In the genomic region with DNA sequence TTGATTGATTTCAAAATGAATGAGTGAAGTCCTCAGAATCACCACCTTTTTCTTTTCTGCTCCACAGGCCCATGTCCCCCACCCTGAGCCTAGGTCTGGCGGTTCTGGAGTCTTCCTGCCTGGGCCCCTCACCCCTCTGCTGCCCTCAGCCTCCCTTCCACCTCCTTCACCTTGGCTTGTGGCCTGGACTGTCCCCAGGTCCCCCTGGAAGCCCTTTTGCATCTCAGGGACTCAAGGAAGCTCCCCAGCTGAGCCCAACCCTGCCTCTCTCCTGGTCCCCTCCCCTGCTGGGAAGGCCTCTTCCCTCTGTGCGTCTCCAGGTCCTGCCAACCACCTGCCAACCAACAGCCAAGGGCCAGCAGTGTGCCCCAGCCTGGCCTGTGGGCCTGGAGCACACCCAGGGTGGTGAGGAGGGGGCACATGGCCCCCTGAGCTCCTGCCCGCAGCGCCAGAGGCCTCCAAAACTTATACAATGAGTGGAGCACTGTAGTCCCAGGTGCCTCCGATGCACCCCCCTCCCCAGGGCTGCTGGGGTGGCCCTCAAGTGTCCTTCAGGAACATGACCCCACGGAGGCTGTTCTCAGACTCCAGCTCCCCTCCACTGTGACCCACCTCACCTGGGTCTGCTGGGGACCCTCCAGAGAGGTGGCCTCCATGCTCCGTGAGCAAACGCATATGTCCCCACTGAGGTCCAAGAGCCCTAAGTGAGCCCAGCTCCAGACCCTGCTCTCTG, we compare ENCODE assay signal across 16 cellular contexts. TPM values are rescaled to one million over a fixed set of nuclear protein-coding genes. Genes with fewer than 3 reads are reported as not detected.
DNase-seq lines count a peak whose midpoint lies in the region; ATAC-seq and TF ChIP-seq lines count a peak whose summit lies in the region.
"Had no signal": no experiment of that assay in that cellular context is flagged by ENCODE, and none has a peak within 500 bp of the region (broad histone marks: within the 10 kb centered on the region; RNA-seq: fewer than 3 reads in every experiment).

No MANE protein-coding gene starts in this region.

- no peaks in the 10 kb centered on the region for H3K36me3 Mint-ChIP-seq in activated CD4-positive, alpha-beta T cell treated with anti-CD3 and anti-CD28 coated beads, Interleukin-2, amount 10 ng/mL, durations not matched to agents 24 days and 14 days (ENCODE audit: low read depth)
- H3K36me3 Mint-ChIP-seq in H9 (ENCODE audit: insufficient read depth in 1 of 3, low read depth in 3 of 3), result no peaks in the 10 kb centered on the region
- H3K36me3 Mint-ChIP-seq in stimulated activated memory B cell treated with anti-CD40 and anti-IgM and Interleukin-4, amounts not matched to agents 10 μg/mL and 1 μg/mL and 100 μg/mL, for 72 hours, result no peaks in the 10 kb centered on the region
- H3K36me3 Mint-ChIP-seq: CD4-positive, alpha-beta memory T cell; IgD-negative memory B cell had no signal

- no peak overlapping the region for H3K9ac ChIP-seq in H9 (ENCODE audit: extremely low read depth, insufficient read length, low read length)
- H3K9ac ChIP-seq: BLaER1 treated with 17β-estradiol and CSF1 and Interleukin-3, amounts not matched to agents 10 nM and 100 nM had no signal

- H3K4me1 ChIP-seq in H9 (ENCODE audit: insufficient read depth, low read length) (no peaks in the 10 kb centered on the region), esophagus muscularis mucosa (no peaks in the 10 kb centered on the region)
- H3K4me1 ChIP-seq in effector memory CD4-positive, alpha-beta T cell (ENCODE audit: control insufficient read depth, insufficient read depth, low read length, poor library complexity, severe bottlenecking), result no peaks in the 10 kb centered on the region

- no peaks in the 10 kb centered on the region for H3K9me3 Mint-ChIP-seq in activated CD4-positive, alpha-beta T cell treated with anti-CD3 and anti-CD28 coated beads, Interleukin-2, amount 10 ng/mL, durations not matched to agents 24 days and 14 days
- H3K9me3 Mint-ChIP-seq in H9, result no peaks in the 10 kb centered on the region
- H3K9me3 Mint-ChIP-seq in stimulated activated memory B cell treated with anti-CD40 and anti-IgM and Interleukin-4, amounts not matched to agents 10 μg/mL and 1 μg/mL and 100 μg/mL, for 72 hours, result no peaks in the 10 kb centered on the region
- H3K9me3 Mint-ChIP-seq: IgD-negative memory B cell had no signal

- H3K36me3 ChIP-seq in esophagus muscularis mucosa, result no peaks in the 10 kb centered on the region
- H3K36me3 ChIP-seq in effector memory CD4-positive, alpha-beta T cell (ENCODE audit: control insufficient read depth, insufficient read depth, low read length), result no peaks in the 10 kb centered on the region
- H3K36me3 ChIP-seq: BLaER1 treated with 17β-estradiol and CSF1 and Interleukin-3, amounts not matched to agents 10 nM and 100 nM had no signal

- H4K8ac ChIP-seq in H9 (replicated peaks; ENCODE audit: insufficient read length, low read depth, low read length), result no peak overlapping the region

- DNase-seq in activated CD4-positive, alpha-beta T cell treated with anti-CD3 and anti-CD28 coated beads, Interleukin-2, amount 10 ng/mL, durations not matched to agents 24 days and 14 days, result peak; percentile 50
- no peak for DNase-seq in activated CD4-positive, alpha-beta T cell treated with anti-CD3 and anti-CD28 coated beads for 1 hour
- DNase-seq in H9 (peak; percentile 26), esophagus muscularis mucosa (ENCODE audit: extremely low spot score) (peak; percentile 87), GM19238 (ENCODE audit: insufficient read length, low spot score) (no peak), retina (no peak)
- no peak for DNase-seq in effector memory CD4-positive, alpha-beta T cell
- DNase-seq: 8988T; CD4-positive, alpha-beta memory T cell; DMS79; EL had no signal

- H3K4me1 Mint-ChIP-seq in activated CD4-positive, alpha-beta T cell treated with anti-CD3 and anti-CD28 coated beads, Interleukin-2, amount 10 ng/mL, durations not matched to agents 24 days and 14 days, result no peaks in the 10 kb centered on the region
- H3K4me1 Mint-ChIP-seq in H9, result no peaks in the 10 kb centered on the region
- no peaks in the 10 kb centered on the region for H3K4me1 Mint-ChIP-seq in stimulated activated memory B cell treated with anti-CD40 and anti-IgM and Interleukin-4, amounts not matched to agents 10 μg/mL and 1 μg/mL and 100 μg/mL, for 72 hours
- H3K4me1 Mint-ChIP-seq: CD4-positive, alpha-beta memory T cell; IgD-negative memory B cell had no signal

- no peak overlapping the region for H3T11ph ChIP-seq in H9 (ENCODE audit: low read length)

- H4K20me1 ChIP-seq in H9 (ENCODE audit: control insufficient read depth, insufficient read depth, insufficient read length), result no peaks in the 10 kb centered on the region

- H2BK12ac ChIP-seq in H9 (ENCODE audit: insufficient read length, low read depth, low read length), result no peak overlapping the region

- no peak overlapping the region for H3K4me3 ChIP-seq in esophagus muscularis mucosa
- H3K4me3 ChIP-seq in effector memory CD4-positive, alpha-beta T cell (ENCODE audit: insufficient read depth, low read depth, low read length, poor library complexity, severe bottlenecking), result no peak overlapping the region
- H3K4me3 ChIP-seq: BLaER1 treated with 17β-estradiol and CSF1 and Interleukin-3, amounts not matched to agents 10 nM and 100 nM had no signal

- no peaks in the 10 kb centered on the region for H3K79me2 ChIP-seq in H9 (ENCODE audit: insufficient read depth, low read length)

- H3K23me2 ChIP-seq in H9 (ENCODE audit: insufficient read length, low read depth, low read length, poor library complexity, severe bottlenecking), result no peaks in the 10 kb centered on the region

- ATAC-seq in stimulated activated memory B cell treated with anti-CD40 and anti-IgM and Interleukin-4, amounts not matched to agents 10 μg/mL and 1 μg/mL and 100 μg/mL, for 72 hours, result peak; percentile 3

- H3K9me3 ChIP-seq in H9 (ENCODE audit: control insufficient read depth, low read depth, low read length), result no peaks in the 10 kb centered on the region
- no peaks in the 10 kb centered on the region for H3K9me3 ChIP-seq in esophagus muscularis mucosa
- H3K9me3 ChIP-seq in effector memory CD4-positive, alpha-beta T cell (ENCODE audit: control insufficient read depth, low read length), result no peaks in the 10 kb centered on the region
- H3K9me3 ChIP-seq: BLaER1 treated with 17β-estradiol and CSF1 and Interleukin-3, amounts not matched to agents 10 nM and 100 nM had no signal

- intact Hi-C loops in activated CD4-positive, alpha-beta T cell treated with anti-CD3 and anti-CD28 coated beads, Interleukin-2, amount 10 ng/mL, durations not matched to agents 24 days and 14 days (cut with micrococcal nuclease), result no loop called here
- intact Hi-C loops in esophagus muscularis mucosa (cut with DNase I), result no loop called here

- H3K14ac ChIP-seq in H9 (ENCODE audit: insufficient read depth, low read length), result no peak overlapping the region

- WGBS in H9 (ENCODE audit: extremely low coverage, insufficient read length, low lambda C conversion rate), result no CpG with 5 or more reads among the region's 8 CpGs
- 90% methylated on average over 6 of the region's 8 CpGs for WGBS in esophagus muscularis mucosa

- H3K4ac ChIP-seq in H9 (ENCODE audit: low read depth, low read length), result no peak overlapping the region

- H4K91ac ChIP-seq in H9 (ENCODE audit: insufficient read length, low read depth, low read length), result no peak overlapping the region

- TF ChIP-seq EP300 in esophagus muscularis mucosa (IDR thresholded peaks at IDR 0.05), result no peak

- no peak overlapping the region for H2AFZ ChIP-seq in H9 (ENCODE audit: low read length)

- no peak overlapping the region for H2BK15ac ChIP-seq in H9 (ENCODE audit: low read depth, low read length)

- H2BK5ac ChIP-seq in H9 (ENCODE audit: insufficient read length, low read length), result no peak overlapping the region

- H2AK5ac ChIP-seq in H9 (ENCODE audit: insufficient read length, low read length), result no peak overlapping the region

- H2BK20ac ChIP-seq in H9 (ENCODE audit: low read depth, low read length, poor library complexity, severe bottlenecking), result no peak overlapping the region

- no peak overlapping the region for H2BK120ac ChIP-seq in H9 (ENCODE audit: low read depth, low read length, poor library complexity, severe bottlenecking)

- H3K27me3 Mint-ChIP-seq in activated CD4-positive, alpha-beta T cell treated with anti-CD3 and anti-CD28 coated beads, Interleukin-2, amount 10 ng/mL, durations not matched to agents 24 days and 14 days, result no peaks in the 10 kb centered on the region
- H3K27me3 Mint-ChIP-seq in H9 (ENCODE audit: low read depth), result no peaks in the 10 kb centered on the region
- peaks cover 37% of the 10 kb centered on the region for H3K27me3 Mint-ChIP-seq in stimulated activated memory B cell treated with anti-CD40 and anti-IgM and Interleukin-4, amounts not matched to agents 10 μg/mL and 1 μg/mL and 100 μg/mL, for 72 hours
- H3K27me3 Mint-ChIP-seq: IgD-negative memory B cell had no signal

- H3K27ac ChIP-seq in H9 (ENCODE audit: insufficient read length, low read depth, low read length) (no peak overlapping the region), esophagus muscularis mucosa (replicated peaks in 1 of 4) (no peak overlapping the region)
- no peak overlapping the region for H3K27ac ChIP-seq in effector memory CD4-positive, alpha-beta T cell (ENCODE audit: insufficient read depth, low read length, poor library complexity, severe bottlenecking)
- H3K27ac ChIP-seq: BLaER1 treated with 17β-estradiol and CSF1 and Interleukin-3, amounts not matched to agents 10 nM and 100 nM had no signal

- no peak overlapping the region for H3K4me3 Mint-ChIP-seq in activated CD4-positive, alpha-beta T cell treated with anti-CD3 and anti-CD28 coated beads, Interleukin-2, amount 10 ng/mL, durations not matched to agents 24 days and 14 days
- no peak overlapping the region for H3K4me3 Mint-ChIP-seq in H9
- H3K4me3 Mint-ChIP-seq in stimulated activated memory B cell treated with anti-CD40 and anti-IgM and Interleukin-4, amounts not matched to agents 10 μg/mL and 1 μg/mL and 100 μg/mL, for 72 hours, result no peak overlapping the region
- H3K4me3 Mint-ChIP-seq: IgD-negative memory B cell had no signal

- no peak overlapping the region for H3K4me2 ChIP-seq in H9 (ENCODE audit: insufficient read depth, insufficient read length, low read length)
- H3K4me2 ChIP-seq: BLaER1 treated with 17β-estradiol and CSF1 and Interleukin-3, amounts not matched to agents 10 nM and 100 nM had no signal

- TF ChIP-seq CTCF in H9 (conservative IDR thresholded peaks at IDR 0.05) (no peak), esophagus muscularis mucosa (IDR thresholded peaks at IDR 0.05) (no peak)

- no peaks in the 10 kb centered on the region for H3K79me1 ChIP-seq in H9 (ENCODE audit: insufficient read depth, low read depth, low read length, poor library complexity, severe bottlenecking)

- TF ChIP-seq POLR2A in esophagus muscularis mucosa (IDR thresholded peaks at IDR 0.05; ENCODE audit: low read depth), result no peak

- no peak overlapping the region for H3K23ac ChIP-seq in H9 (ENCODE audit: insufficient read length, low read depth, low read length)

- H3K27me3 ChIP-seq in H9 (ENCODE audit: insufficient read depth, low read length) (no peaks in the 10 kb centered on the region), esophagus muscularis mucosa (peaks cover 0 to 65% (median 0%) of the 10 kb centered on the region in 4 donors)
- H3K27me3 ChIP-seq in effector memory CD4-positive, alpha-beta T cell (replicated peaks; ENCODE audit: control insufficient read depth, insufficient read depth, low read length, poor library complexity, severe bottlenecking), result no peaks in the 10 kb centered on the region
- H3K27me3 ChIP-seq: BLaER1 treated with 17β-estradiol and CSF1 and Interleukin-3, amounts not matched to agents 10 nM and 100 nM had no signal

- H3K27ac Mint-ChIP-seq in activated CD4-positive, alpha-beta T cell treated with anti-CD3 and anti-CD28 coated beads, Interleukin-2, amount 10 ng/mL, durations not matched to agents 24 days and 14 days, result no peak overlapping the region
- H3K27ac Mint-ChIP-seq in H9, result no peak overlapping the region
- no peak overlapping the region for H3K27ac Mint-ChIP-seq in stimulated activated memory B cell treated with anti-CD40 and anti-IgM and Interleukin-4, amounts not matched to agents 10 μg/mL and 1 μg/mL and 100 μg/mL, for 72 hours
- H3K27ac Mint-ChIP-seq: CD4-positive, alpha-beta memory T cell; IgD-negative memory B cell had no signal

- no peak overlapping the region for H4K5ac ChIP-seq in H9 (ENCODE audit: insufficient read length, low read depth, low read length)

- H3K18ac ChIP-seq in H9 (ENCODE audit: insufficient read length, low read depth, low read length), result no peak overlapping the region

- H3K56ac ChIP-seq in H9 (ENCODE audit: insufficient read length, low read depth, low read length), result no peak overlapping the region

RNA-seq across cellular contexts. Expression of a gene that starts 20.3 kb away (rescaled TPM):
- not detected in 2 replicates for total RNA-seq in activated CD4-positive, alpha-beta T cell treated with anti-CD3 and anti-CD28 coated beads, Interleukin-2, amount 10 ng/mL, durations not matched to agents 24 days and 14 days
- total RNA-seq in H9 (2021) (not detected in 2 replicates), esophagus muscularis mucosa (not detected)
- total RNA-seq: CD4-positive, alpha-beta memory T cell; H4; HT1080 had no signal

RNA-seq across cellular contexts. Expression of a gene that starts 44.1 kb away (rescaled TPM):
- total RNA-seq in activated CD4-positive, alpha-beta T cell treated with anti-CD3 and anti-CD28 coated beads, Interleukin-2, amount 10 ng/mL, durations not matched to agents 24 days and 14 days, result not detected in 2 replicates
- total RNA-seq in H9 (2021) (0.52 and 0.72 TPM in 2 replicates), esophagus muscularis mucosa (not detected)
- total RNA-seq: CD4-positive, alpha-beta memory T cell; H4; HT1080 had no signal

RNA-seq across cellular contexts. Expression of a gene that starts 57.5 kb away (rescaled TPM):
- total RNA-seq in activated CD4-positive, alpha-beta T cell treated with anti-CD3 and anti-CD28 coated beads, Interleukin-2, amount 10 ng/mL, durations not matched to agents 24 days and 14 days, result not detected in 2 replicates
- total RNA-seq in H9 (2021), result not detected in 2 replicates
- not detected for total RNA-seq in esophagus muscularis mucosa
- total RNA-seq: CD4-positive, alpha-beta memory T cell had no signal

Comparison
In these comparisons a context has a peak if more than half of its experiments do, and no peak if none do; other contexts are left out.
1. DNase-seq: peak in activated CD4-positive, alpha-beta T cell treated with anti-CD3 and anti-CD28 coated beads, Interleukin-2, amount 10 ng/mL, durations not matched to agents 24 days and 14 days (single experiment), H9 (single experiment) and esophagus muscularis mucosa (single experiment); none in activated CD4-positive, alpha-beta T cell treated with anti-CD3 and anti-CD28 coated beads for 1 hour (single experiment), GM19238 (single experiment), effector memory CD4-positive, alpha-beta T cell (0 of 3) and retina (single experiment).